ENCODE assay signal across 1 cellular context in genomic region chr19:50514346-50515167, GRCh38.
TF ChIP-seq lines count a peak whose summit lies in the region.

No MANE protein-coding gene starts in this region.

TF ChIP-seq in GM12878, 131 proteins besides CTCF, POLR2A, EP300 and RAD21:
- no peak for TF ChIP-seq JUNB (IDR thresholded peaks at IDR 0.05)
- TF ChIP-seq HDAC6 (IDR thresholded peaks at IDR 0.05; ENCODE audit: unreplicated experiment): no peak
- TF ChIP-seq IRF5 (IDR thresholded peaks at IDR 0.05; ENCODE audit: borderline replicate concordance): no peak
- no peak for TF ChIP-seq MEF2A (IDR thresholded peaks at IDR 0.05; ENCODE audit: insufficient read depth, low read depth, low read length)
TF ChIP-seq in GM12878: peak in this region for 0.
